Comparison of ENCODE assay signal across 27 cellular contexts in the genomic region with DNA sequence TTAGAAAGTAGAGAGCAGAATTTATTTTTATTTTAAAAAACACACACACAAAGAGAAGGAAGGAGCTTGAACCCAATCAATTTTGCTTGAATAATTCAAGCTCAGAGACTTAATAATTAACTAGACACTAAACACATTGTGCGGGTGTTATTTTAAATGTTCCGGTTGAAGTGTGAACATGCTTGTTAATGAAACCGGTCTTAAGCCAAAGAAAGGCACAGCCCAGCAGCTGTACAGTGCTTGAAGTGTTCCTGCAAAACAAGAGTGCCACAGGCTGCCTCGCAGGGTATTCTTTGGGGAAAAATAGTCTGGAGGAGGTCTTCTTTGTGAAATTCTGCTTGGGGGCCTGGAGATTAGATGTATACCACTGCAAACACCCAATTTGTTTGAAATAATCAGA. TPM values are rescaled to one million over a fixed set of nuclear protein-coding genes. Genes with fewer than 3 reads are reported as not detected.
DNase-seq lines count a peak whose midpoint lies in the region; ATAC-seq and TF ChIP-seq lines count a peak whose summit lies in the region.
"Had no signal": no experiment of that assay in that cellular context is flagged by ENCODE, and none has a peak within 500 bp of the region (broad histone marks: within the 10 kb centered on the region; RNA-seq: fewer than 3 reads in every experiment).

No MANE protein-coding gene starts in this region.

- H3K36me3 ChIP-seq in endocrine pancreas (ENCODE audit: control insufficient read depth, insufficient read depth, low read length), result no peaks in the 10 kb centered on the region
- no peaks in the 10 kb centered on the region for H3K36me3 ChIP-seq in neural progenitor cell
- peaks cover 4% of the 10 kb centered on the region; the same call in 1 of the 2 replicates for H3K36me3 ChIP-seq in BE2C
- H3K36me3 ChIP-seq: BLaER1, brain microvascular endothelial cell, colonic mucosa, esophagus muscularis mucosa, neutrophil had no signal

- H3K4me3 ChIP-seq in endocrine pancreas (ENCODE audit: control insufficient read depth, insufficient read depth, low read length) (peak overlapping the region; percentile 59), neural progenitor cell (no peak overlapping the region), BE2C (ENCODE audit: low read depth, low read length) (no peak overlapping the region)
- H3K4me3 ChIP-seq: BLaER1, colonic mucosa, esophagus muscularis mucosa, hepatocyte, mucosa of descending colon had no signal

- H3K4me1 Mint-ChIP-seq in neural progenitor cell, result peaks cover 20% of the 10 kb centered on the region

- H3K9me3 ChIP-seq in endocrine pancreas (ENCODE audit: control insufficient read depth, low read length) (no peaks in the 10 kb centered on the region), neural progenitor cell (ENCODE audit: low read depth) (no peaks in the 10 kb centered on the region), BE2C (no peaks in the 10 kb centered on the region)
- H3K9me3 ChIP-seq: BLaER1, colonic mucosa, esophagus muscularis mucosa, mucosa of descending colon, neutrophil had no signal

- no peak overlapping the region for H3K27ac ChIP-seq in neural progenitor cell
- H3K27ac ChIP-seq: BLaER1, brain microvascular endothelial cell, colonic mucosa, esophagus muscularis mucosa, hepatocyte, neutrophil had no signal

- no peaks in the 10 kb centered on the region for H3K36me3 Mint-ChIP-seq in neural progenitor cell

- peaks cover 21% of the 10 kb centered on the region for H3K79me2 ChIP-seq in neural progenitor cell (ENCODE audit: low read depth)

- peaks cover 2% of the 10 kb centered on the region for H3K27me3 Mint-ChIP-seq in neural progenitor cell (ENCODE audit: insufficient read depth, low read depth)

- H3K4me1 ChIP-seq in endocrine pancreas (ENCODE audit: control insufficient read depth, insufficient read depth, low read length) (peaks cover 21% of the 10 kb centered on the region), neural progenitor cell (peaks cover 23% of the 10 kb centered on the region), BE2C (peaks cover 3% of the 10 kb centered on the region; the same call in 1 of the 2 replicates)

- H4K20me1 ChIP-seq in neural progenitor cell (ENCODE audit: low read depth), result peaks cover 14% of the 10 kb centered on the region

- no peak for TF ChIP-seq CTCF in neural progenitor cell (IDR thresholded peaks at IDR 0.05)
- no peak for TF ChIP-seq CTCF in GM13977 (IDR thresholded peaks at IDR 0.05; ENCODE audit: extremely low read depth, insufficient read depth, missing control alignments)
- no peak for TF ChIP-seq CTCF in BE2C (IDR thresholded peaks at IDR 0.05; ENCODE audit: low read depth, low read length)

- H3K9ac ChIP-seq in endocrine pancreas (ENCODE audit: control insufficient read depth, insufficient read depth, low read length) (no peak overlapping the region), neural progenitor cell (no peak overlapping the region)
- H3K9ac ChIP-seq: BLaER1 had no signal

- peak overlapping the region; percentile 7 for H3K4me3 Mint-ChIP-seq in neural progenitor cell
- H3K4me3 Mint-ChIP-seq: activated CD4-positive, alpha-beta memory T cell treated with anti-CD3 and anti-CD28 coated beads for 36 hours; endodermal cell had no signal

- DNase-seq in COLO668 (lab: John Stamatoyannopoulos, UW; ENCODE audit: unreplicated experiment) (peak; percentile 38), neural progenitor cell (ENCODE audit: low spot score) (peak; percentile 15), GM13977 (ENCODE audit: low spot score) (no peak), NAMALWA (ENCODE audit: low spot score) (no peak), BE2C (no peak)
- DNase-seq: activated CD4-positive, alpha-beta memory T cell treated with anti-CD3 and anti-CD28 coated beads for 36 hours; brain microvascular endothelial cell; colonic mucosa; COR-L47; endodermal cell; foreskin melanocyte; HCEC 1CT; IMR-90; left ventricle myocardium superior; mucosa of descending colon; NCI-H1092 treated with DMSO at 0.1 percent for 48 hours; NCI-H2081 treated with DMSO at 0.1 percent for 48 hours; NCI-H510A treated with DMSO at 0.1 percent for 48 hours had no signal

- H3K27me3 ChIP-seq in endocrine pancreas (ENCODE audit: control insufficient read depth, insufficient read depth, low read length) (no peaks in the 10 kb centered on the region), neural progenitor cell (no peaks in the 10 kb centered on the region), BE2C (no peaks in the 10 kb centered on the region)
- H3K27me3 ChIP-seq: brain microvascular endothelial cell, colonic mucosa, esophagus muscularis mucosa, hepatocyte had no signal

- H3K4me2 ChIP-seq in neural progenitor cell, result peak overlapping the region; percentile 3
- H3K4me2 ChIP-seq: BLaER1, hepatocyte had no signal

- ATAC-seq in HG02798 (IDR thresholded peaks at IDR 0.05; ENCODE audit: poor library complexity, unreplicated experiment) (peak; percentile 23), GM21381 (IDR thresholded peaks at IDR 0.05; ENCODE audit: unreplicated experiment) (no peak)
- ATAC-seq: activated CD4-positive, CD25-positive, alpha-beta regulatory T cell treated with anti-CD3 and anti-CD28 coated beads, Interleukin-2, amount 50 U/mL, for 24 hours; left ventricle myocardium superior; mucosa of descending colon had no signal

- peak overlapping the region; percentile 36 for H3K27ac Mint-ChIP-seq in neural progenitor cell
- H3K27ac Mint-ChIP-seq: activated CD4-positive, alpha-beta memory T cell treated with anti-CD3 and anti-CD28 coated beads for 36 hours; activated T-helper 2 cell treated with anti-CD3 and anti-CD28 coated beads, Interferon-gamma antibody, Interleukin-2, Interleukin-4, amounts not matched to agents 10 μg/mL and 5 μg/mL and 100 μg/mL, durations not matched to agents 14 hours and 24 hours and 36 hours; endodermal cell had no signal

- in situ Hi-C loops in GM13977 (cut with MboI; ENCODE audit: low pct_unique_long_range_greater_than_20kb, low sequenced_read_pairs, unreplicated experiment), result no loop called here

- peaks cover 34% of the 10 kb centered on the region for H3F3A ChIP-seq in neural progenitor cell (ENCODE audit: low read depth)

- no peak overlapping the region for H2AFZ ChIP-seq in neural progenitor cell (replicated peaks)
- H2AFZ ChIP-seq: hepatocyte had no signal

- H3K9me3 Mint-ChIP-seq in neural progenitor cell, result peaks cover 5% of the 10 kb centered on the region
- H3K9me3 Mint-ChIP-seq: activated CD4-positive, alpha-beta memory T cell treated with anti-CD3 and anti-CD28 coated beads for 36 hours; activated T-helper 2 cell treated with anti-CD3 and anti-CD28 coated beads, Interferon-gamma antibody, Interleukin-2, Interleukin-4, amounts not matched to agents 10 μg/mL and 5 μg/mL and 100 μg/mL, durations not matched to agents 14 hours and 24 hours and 36 hours had no signal

RNA-seq across cellular contexts. Expression of a gene that starts 2.2 kb away (rescaled TPM):
- 34.4 and 54.7 TPM in 2 replicates for total RNA-seq in neural progenitor cell (ENCODE audit: low replicate concordance)
- polyA plus RNA-seq in BE2C (2012; ENCODE audit: insufficient read depth, insufficient read length, low read depth), result 13.9 TPM

Comparison
In these comparisons a context has a peak if more than half of its experiments do, and no peak if none do; other contexts are left out.
1. DNase-seq: peak in COLO668 (single experiment) and neural progenitor cell (single experiment); none in GM13977 (single experiment), NAMALWA (single experiment) and BE2C (single experiment).